7 cellular contexts compared by ENCODE assay signal in the genomic region with DNA sequence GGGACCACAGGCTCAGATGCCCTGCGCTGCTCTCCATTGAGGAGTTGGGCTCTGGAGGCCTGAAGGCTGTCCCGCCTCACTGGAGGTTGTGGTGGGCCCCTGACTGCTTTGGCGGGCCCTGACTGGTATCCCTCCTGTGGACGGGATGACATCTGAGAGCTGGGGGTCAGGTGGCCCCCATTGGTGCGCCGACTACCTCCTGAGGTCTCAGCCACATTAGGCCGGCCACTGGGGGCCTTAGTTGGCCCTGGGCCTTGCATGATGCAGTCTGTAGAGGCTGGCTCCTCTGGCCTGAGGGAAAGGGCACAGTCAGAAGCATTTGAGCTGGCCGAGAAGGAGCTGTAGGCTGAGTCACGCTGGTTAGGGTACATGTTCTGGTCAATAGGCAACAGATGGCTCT.
"Had no signal": no experiment of that assay in that cellular context is flagged by ENCODE, and none has a peak within 500 bp of the region (broad histone marks: within the 10 kb centered on the region; RNA-seq: fewer than 3 reads in every experiment).

No MANE protein-coding gene starts in this region.

- H3K9me3 Mint-ChIP-seq: GM23338, IgD-negative memory B cell had no signal

- H3K27ac ChIP-seq: HL-60 had no signal

- H3K36me3 Mint-ChIP-seq: IgD-negative memory B cell had no signal

- H3K4me1 Mint-ChIP-seq: IgD-negative memory B cell had no signal

- H2AFZ ChIP-seq: GM23338 had no signal

- H3K4me3 ChIP-seq: GM23338 had no signal

- ATAC-seq: GM23338, HepG2 had no signal

- H3K4me3 Mint-ChIP-seq: GM23338, H9, IgD-negative memory B cell had no signal

- H3K4me2 ChIP-seq: GM23338 had no signal

- DNase-seq: H9, HCEC 1CT, KBM-7 had no signal

- H3K27ac Mint-ChIP-seq: GM23338, H9, IgD-negative memory B cell had no signal
